ENCODE assay signal across 7 cellular contexts in the genomic region with DNA sequence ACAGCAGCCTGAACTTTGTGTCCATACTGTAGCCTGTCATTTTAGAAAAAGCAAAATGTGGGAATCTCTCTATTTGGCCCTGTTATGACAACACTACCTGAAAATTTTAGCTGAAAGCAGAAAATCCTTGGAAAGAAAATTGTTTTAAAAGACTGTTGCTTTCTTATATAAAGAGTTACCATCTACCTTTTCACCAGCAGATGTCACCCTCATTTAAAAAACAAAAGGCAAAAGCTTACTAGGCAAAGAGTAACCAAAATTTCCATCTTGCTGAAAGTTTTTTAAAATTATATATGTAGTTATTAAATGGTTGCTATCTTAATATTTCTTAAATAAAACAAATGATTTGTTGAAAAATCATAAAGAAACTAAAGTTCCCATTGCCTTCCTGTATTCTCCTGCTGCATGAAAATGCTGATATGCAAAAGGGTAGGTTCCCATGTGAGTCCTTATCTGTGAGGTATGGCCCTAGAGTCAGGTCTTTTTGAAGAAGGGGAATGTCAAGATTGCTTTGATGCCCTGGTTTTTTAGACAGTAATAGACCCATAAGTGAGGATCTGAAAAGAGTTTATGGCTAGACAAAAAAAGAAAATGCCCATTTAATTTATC.
DNase-seq lines count a peak whose midpoint lies in the region; ATAC-seq and TF ChIP-seq lines count a peak whose summit lies in the region.

No MANE protein-coding gene starts in this region.

- H3K9me3 ChIP-seq in DND-41 (ENCODE audit: insufficient read depth, low read length, severe bottlenecking) = no peaks in the 10 kb centered on the region
- H3K9me3 ChIP-seq in thoracic aorta = no peaks in the 10 kb centered on the region

- peak overlapping the region; percentile 80 for H3K27ac Mint-ChIP-seq in T-helper 2 cell treated with Interferon-gamma antibody and Interleukin-4, amounts not matched to agents 5 μg/mL and 100 μg/mL, for 36 hours
- H3K27ac Mint-ChIP-seq in glutamatergic neuron (ENCODE audit: unreplicated experiment) = no peak overlapping the region

- peaks cover 21% of the 10 kb centered on the region for H3K79me2 ChIP-seq in DND-41 (ENCODE audit: insufficient read depth, low read length)

- peaks cover 17% of the 10 kb centered on the region for H4K20me1 ChIP-seq in DND-41 (ENCODE audit: insufficient read depth, low read length)

- H3K27me3 ChIP-seq in DND-41 (ENCODE audit: insufficient read depth, low read length, poor library complexity) = no peaks in the 10 kb centered on the region
- H3K27me3 ChIP-seq in thoracic aorta (replicated peaks; ENCODE audit: insufficient read depth) = no peaks in the 10 kb centered on the region

- no peaks in the 10 kb centered on the region for H3K27me3 Mint-ChIP-seq in T-helper 2 cell treated with Interferon-gamma antibody and Interleukin-4, amounts not matched to agents 5 μg/mL and 100 μg/mL, for 36 hours (ENCODE audit: low read depth)
- H3K27me3 Mint-ChIP-seq in glutamatergic neuron (ENCODE audit: unreplicated experiment) = peaks cover 4% of the 10 kb centered on the region

- H2AFZ ChIP-seq in DND-41 (ENCODE audit: low read depth, low read length) = no peak overlapping the region

- ATAC-seq in DND-41 (ENCODE audit: insufficient read depth, low read depth) = no peak; the same call in 2 of the 3 replicates
- no peak for ATAC-seq in thoracic aorta (ENCODE audit: insufficient number of reproducible peaks, low FRiP score, low read depth)
- ATAC-seq in HG03196 (IDR thresholded peaks at IDR 0.05; ENCODE audit: unreplicated experiment) = no peak
- no peak for ATAC-seq in HG02588 (IDR thresholded peaks at IDR 0.05; ENCODE audit: unreplicated experiment)

- H3K4me1 ChIP-seq in DND-41 (ENCODE audit: insufficient read depth, low read length) = no peaks in the 10 kb centered on the region
- H3K4me1 ChIP-seq in thoracic aorta (ENCODE audit: control insufficient read depth in 1 of 2, low read depth in 2 of 2) = peaks cover 0 to 12% of the 10 kb centered on the region in 2 donors

- no peaks in the 10 kb centered on the region for H3K9me3 Mint-ChIP-seq in T-helper 2 cell treated with Interferon-gamma antibody and Interleukin-4, amounts not matched to agents 5 μg/mL and 100 μg/mL, for 36 hours
- H3K9me3 Mint-ChIP-seq in glutamatergic neuron (ENCODE audit: unreplicated experiment) = no peaks in the 10 kb centered on the region

- H3K4me1 Mint-ChIP-seq in T-helper 2 cell treated with Interferon-gamma antibody and Interleukin-4, amounts not matched to agents 5 μg/mL and 100 μg/mL, for 36 hours (ENCODE audit: low read depth) = peaks cover 27% of the 10 kb centered on the region
- H3K4me1 Mint-ChIP-seq in glutamatergic neuron (ENCODE audit: low read depth, unreplicated experiment) = peaks cover 25% of the 10 kb centered on the region

- no peak overlapping the region for H3K9ac ChIP-seq in DND-41 (ENCODE audit: low read depth, low read length)

- DNase-seq in DND-41 (no peak), glutamatergic neuron (no peak), thoracic aorta (ENCODE audit: low spot score) (no peak)
- peak; percentile 44 for DNase-seq in Jurkat, Clone E6-1 (ENCODE audit: low read depth, low spot score)
- no peak for DNase-seq in T-helper 2 cell treated with Interferon-gamma antibody and Interleukin-4, amounts not matched to agents 5 μg/mL and 100 μg/mL, for 36 hours (ENCODE audit: low spot score)

- no peak overlapping the region for H3K4me2 ChIP-seq in DND-41 (ENCODE audit: insufficient read depth, low read length)

- peak; percentile 62 for TF ChIP-seq CTCF in DND-41 (IDR thresholded peaks at IDR 0.05; ENCODE audit: borderline replicate concordance, extremely low read depth, low read length, poor library complexity, severe bottlenecking)
- peak; percentile 36 for TF ChIP-seq CTCF in glutamatergic neuron (IDR thresholded peaks at IDR 0.05; ENCODE audit: partially characterized antibody, unreplicated experiment)
- peak; percentile 58 for TF ChIP-seq CTCF in thoracic aorta (IDR thresholded peaks at IDR 0.05)

- peaks cover 4% of the 10 kb centered on the region for H3K36me3 Mint-ChIP-seq in T-helper 2 cell treated with Interferon-gamma antibody and Interleukin-4, amounts not matched to agents 5 μg/mL and 100 μg/mL, for 36 hours (ENCODE audit: low read depth)
- no peaks in the 10 kb centered on the region for H3K36me3 Mint-ChIP-seq in glutamatergic neuron (ENCODE audit: unreplicated experiment)

- H3K4me3 Mint-ChIP-seq in T-helper 2 cell treated with Interferon-gamma antibody and Interleukin-4, amounts not matched to agents 5 μg/mL and 100 μg/mL, for 36 hours = peak overlapping the region; percentile 75
- H3K4me3 Mint-ChIP-seq in glutamatergic neuron (ENCODE audit: unreplicated experiment) = no peak overlapping the region

- H3K27ac ChIP-seq in DND-41 (ENCODE audit: low read length) = no peak overlapping the region
- H3K27ac ChIP-seq in thoracic aorta = no peak overlapping the region

- no peak overlapping the region for H3K4me3 ChIP-seq in DND-41 (ENCODE audit: low read depth in 1 of 2, low read length in 2 of 2)
- no peak overlapping the region for H3K4me3 ChIP-seq in Jurkat, Clone E6-1 (ENCODE audit: low read length)
- no peak overlapping the region for H3K4me3 ChIP-seq in thoracic aorta

- peaks cover 45% of the 10 kb centered on the region for H3K36me3 ChIP-seq in DND-41 (ENCODE audit: insufficient read depth, low read length)
- no peaks in the 10 kb centered on the region for H3K36me3 ChIP-seq in thoracic aorta
